Comparison of ENCODE assay signal across 8 cellular contexts in genomic region chrX:53686151-53686885, GRCh38. TPM values are rescaled to one million over a fixed set of nuclear protein-coding genes. Genes with fewer than 3 reads are reported as not detected.
DNase-seq lines count a peak whose midpoint lies in the region; ATAC-seq and TF ChIP-seq lines count a peak whose summit lies in the region.

A gene with protein sequence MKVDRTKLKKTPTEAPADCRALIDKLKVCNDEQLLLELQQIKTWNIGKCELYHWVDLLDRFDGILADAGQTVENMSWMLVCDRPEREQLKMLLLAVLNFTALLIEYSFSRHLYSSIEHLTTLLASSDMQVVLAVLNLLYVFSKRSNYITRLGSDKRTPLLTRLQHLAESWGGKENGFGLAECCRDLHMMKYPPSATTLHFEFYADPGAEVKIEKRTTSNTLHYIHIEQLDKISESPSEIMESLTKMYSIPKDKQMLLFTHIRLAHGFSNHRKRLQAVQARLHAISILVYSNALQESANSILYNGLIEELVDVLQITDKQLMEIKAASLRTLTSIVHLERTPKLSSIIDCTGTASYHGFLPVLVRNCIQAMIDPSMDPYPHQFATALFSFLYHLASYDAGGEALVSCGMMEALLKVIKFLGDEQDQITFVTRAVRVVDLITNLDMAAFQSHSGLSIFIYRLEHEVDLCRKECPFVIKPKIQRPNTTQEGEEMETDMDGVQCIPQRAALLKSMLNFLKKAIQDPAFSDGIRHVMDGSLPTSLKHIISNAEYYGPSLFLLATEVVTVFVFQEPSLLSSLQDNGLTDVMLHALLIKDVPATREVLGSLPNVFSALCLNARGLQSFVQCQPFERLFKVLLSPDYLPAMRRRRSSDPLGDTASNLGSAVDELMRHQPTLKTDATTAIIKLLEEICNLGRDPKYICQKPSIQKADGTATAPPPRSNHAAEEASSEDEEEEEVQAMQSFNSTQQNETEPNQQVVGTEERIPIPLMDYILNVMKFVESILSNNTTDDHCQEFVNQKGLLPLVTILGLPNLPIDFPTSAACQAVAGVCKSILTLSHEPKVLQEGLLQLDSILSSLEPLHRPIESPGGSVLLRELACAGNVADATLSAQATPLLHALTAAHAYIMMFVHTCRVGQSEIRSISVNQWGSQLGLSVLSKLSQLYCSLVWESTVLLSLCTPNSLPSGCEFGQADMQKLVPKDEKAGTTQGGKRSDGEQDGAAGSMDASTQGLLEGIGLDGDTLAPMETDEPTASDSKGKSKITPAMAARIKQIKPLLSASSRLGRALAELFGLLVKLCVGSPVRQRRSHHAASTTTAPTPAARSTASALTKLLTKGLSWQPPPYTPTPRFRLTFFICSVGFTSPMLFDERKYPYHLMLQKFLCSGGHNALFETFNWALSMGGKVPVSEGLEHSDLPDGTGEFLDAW (N-terminal part only) (minus strand): TSS chrX:53686719. CDS start chrX:53654107, 32,612 bp downstream.

- peak; percentile 45 for ATAC-seq in GM18868 (IDR thresholded peaks at IDR 0.05; ENCODE audit: unreplicated experiment)
- ATAC-seq in HG03175 (IDR thresholded peaks at IDR 0.05; ENCODE audit: unreplicated experiment): peak; percentile 46

- peak within 1 kb of the TSS; percentile 67 for H3K4me3 ChIP-seq in kidney epithelial cell (ENCODE audit: low read depth, low read length)

- H3K27me3 ChIP-seq in kidney epithelial cell (ENCODE audit: control insufficient read depth, insufficient read depth, low read length): no peaks in the 10 kb centered on the region

- no peak for TF ChIP-seq CTCF in kidney epithelial cell (IDR thresholded peaks at IDR 0.05; ENCODE audit: insufficient read depth, low read length, poor library complexity, severe bottlenecking)

- H3K36me3 ChIP-seq in kidney epithelial cell (ENCODE audit: control insufficient read depth, insufficient read depth, low read length): no peaks in the 10 kb centered on the region

- DNase-seq in A172 (ENCODE audit: low spot score) (peak; percentile 52), NCI-H510A treated with DMSO at 0.1 percent for 48 hours (lab: John Stamatoyannopoulos, UW) (peak; percentile 63), cerebellar cortex (ENCODE audit: low spot score) (peak; percentile 81), kidney epithelial cell (ENCODE audit: low read depth) (no peak)
- peak; percentile 67 for DNase-seq in activated CD4-positive, alpha-beta T cell treated with anti-CD3 and anti-CD28 coated beads for 1 hour
- peak; percentile 89 for DNase-seq in stimulated activated CD4-positive, alpha-beta T cell treated with anti-CD3 and anti-CD28 coated beads, Interleukin-15, amount 100 ng/mL, for 24 hours

RNA-seq across cellular contexts. Expression of the gene that starts here (rescaled TPM):
- 57.4 and 69.9 TPM in 2 replicates for total RNA-seq in A172 (2014; rRNA removed; shearing (Covaris generic))
- 121 and 147 TPM in 2 replicates for total RNA-seq in kidney epithelial cell
